In genomic region chr3:107065094-107065861, GRCh38 we compare ENCODE assay signal across 11 cellular contexts.
DNase-seq lines count a peak whose midpoint lies in the region; ATAC-seq, FAIRE-seq and TF ChIP-seq lines count a peak whose summit lies in the region.
"Had no signal": no experiment of that assay in that cellular context is flagged by ENCODE, and none has a peak within 500 bp of the region (broad histone marks: within the 10 kb centered on the region; RNA-seq: fewer than 3 reads in every experiment).

No MANE protein-coding gene starts in this region.

- peak; percentile 56 for DNase-seq in COLO829 (ENCODE audit: low spot score)
- DNase-seq in NCI-H2029 treated with DMSO at 0.1 percent for 48 hours (lab: John Stamatoyannopoulos, UW) = peak; percentile 29
- DNase-seq in astrocyte (ENCODE audit: low read depth) = no peak
- peak; percentile 12 for DNase-seq in myocyte (ENCODE audit: low read depth)
- no peak for DNase-seq in H54 (ENCODE audit: insufficient read length, low spot score)
- DNase-seq in right lobe of liver = no peak
- no peak for DNase-seq in DMS53 (lab: John Stamatoyannopoulos, UW)
- no peak for DNase-seq in type B pancreatic cell (ENCODE audit: extremely low spot score, unreplicated experiment)
- DNase-seq: activated effector memory CD4-positive, alpha-beta T cell treated with Interleukin-2 at 50 U/mL for 16 hours; esophagus squamous epithelium had no signal

- H3K9me3 Mint-ChIP-seq in astrocyte (ENCODE audit: unreplicated experiment) = no peaks in the 10 kb centered on the region
- H3K9me3 Mint-ChIP-seq in type B pancreatic cell = no peaks in the 10 kb centered on the region

- H3K27ac ChIP-seq in astrocyte (ENCODE audit: low read depth, low read length) = peak overlapping the region; percentile 68
- H3K27ac ChIP-seq in right lobe of liver = no peak overlapping the region
- H3K27ac ChIP-seq: esophagus squamous epithelium had no signal

- H3K4me1 ChIP-seq in astrocyte (ENCODE audit: insufficient read depth, low read length) = peaks cover 48% of the 10 kb centered on the region
- no peaks in the 10 kb centered on the region for H3K4me1 ChIP-seq in right lobe of liver

- peak overlapping the region; percentile 40 for H3K4me2 ChIP-seq in astrocyte (ENCODE audit: low read length)

- H3K36me3 Mint-ChIP-seq in astrocyte (ENCODE audit: low read depth, unreplicated experiment) = no peaks in the 10 kb centered on the region
- H3K36me3 Mint-ChIP-seq in type B pancreatic cell = no peaks in the 10 kb centered on the region
- H3K36me3 Mint-ChIP-seq: naive thymus-derived CD4-positive, alpha-beta T cell had no signal

- no peaks in the 10 kb centered on the region for H3K36me3 ChIP-seq in astrocyte (ENCODE audit: insufficient read depth, low read length)
- no peaks in the 10 kb centered on the region for H3K36me3 ChIP-seq in right lobe of liver
- H3K36me3 ChIP-seq: esophagus squamous epithelium had no signal

- H3K9me3 ChIP-seq in astrocyte (ENCODE audit: insufficient read depth, low read depth, low read length) = no peaks in the 10 kb centered on the region
- H3K9me3 ChIP-seq in right lobe of liver = no peaks in the 10 kb centered on the region
- H3K9me3 ChIP-seq: esophagus squamous epithelium had no signal

- WGBS in right lobe of liver (ENCODE audit: insufficient coverage, low coverage, low lambda C conversion rate, missing lambda C conversion rate) = 23% methylated on average over 13 of the region's 13 CpGs

- H3K9ac ChIP-seq in astrocyte (ENCODE audit: low read length) = peak overlapping the region; percentile 36

- no peaks in the 10 kb centered on the region for H3K27me3 ChIP-seq in astrocyte (ENCODE audit: insufficient read depth, low read length)
- no peaks in the 10 kb centered on the region for H3K27me3 ChIP-seq in right lobe of liver
- H3K27me3 ChIP-seq: esophagus squamous epithelium had no signal

- peak overlapping the region; percentile 76 for H2AFZ ChIP-seq in astrocyte (ENCODE audit: low read depth, low read length)

- H3K27ac Mint-ChIP-seq in astrocyte (ENCODE audit: unreplicated experiment) (peak overlapping the region; percentile 21), type B pancreatic cell (no peak overlapping the region)

- TF ChIP-seq CTCF in astrocyte (IDR thresholded peaks at IDR 0.05; ENCODE audit: insufficient read depth, low read depth, low read length) (no peak), right lobe of liver (IDR thresholded peaks at IDR 0.05) (no peak), type B pancreatic cell (conservative IDR thresholded peaks at IDR 0.05) (no peak)

- H3K4me1 Mint-ChIP-seq in astrocyte (ENCODE audit: low read depth, unreplicated experiment) (peaks cover 49% of the 10 kb centered on the region), type B pancreatic cell (ENCODE audit: unreplicated experiment) (peaks cover 34% of the 10 kb centered on the region)

- H3K27me3 Mint-ChIP-seq in astrocyte (ENCODE audit: low read depth, unreplicated experiment) (no peaks in the 10 kb centered on the region), type B pancreatic cell (no peaks in the 10 kb centered on the region)

- H4K20me1 ChIP-seq in astrocyte (ENCODE audit: insufficient read depth, low read length) = no peaks in the 10 kb centered on the region

- H3K4me3 Mint-ChIP-seq in astrocyte (ENCODE audit: unreplicated experiment) (no peak overlapping the region), type B pancreatic cell (no peak overlapping the region)

- ATAC-seq in right lobe of liver = no peak

- H3K4me3 ChIP-seq in astrocyte (ENCODE audit: insufficient read depth, low read depth, low read length) (no peak overlapping the region), right lobe of liver (no peak overlapping the region)
- H3K4me3 ChIP-seq: esophagus squamous epithelium had no signal

- no peaks in the 10 kb centered on the region for H3K79me2 ChIP-seq in astrocyte (ENCODE audit: insufficient read depth, low read length)

- intact Hi-C loops in right lobe of liver (cut with DNase I) = no loop called here

- TF ChIP-seq POLR2A in H54 (IDR thresholded peaks at IDR 0.05; ENCODE audit: low read depth, low read length) (no peak), right lobe of liver (IDR thresholded peaks at IDR 0.05) (no peak)

- FAIRE-seq in astrocyte (lab: Jason Lieb, UNC) = no peak
- FAIRE-seq in H54 (lab: Jason Lieb, UNC) = no peak

Comparison
In these comparisons a context has a peak if more than half of its experiments do, and no peak if none do; other contexts are left out.
1. DNase-seq: peak in COLO829 (single experiment), NCI-H2029 treated with DMSO at 0.1 percent for 48 hours (single experiment) and myocyte (single experiment); none in astrocyte (single experiment), H54 (single experiment), right lobe of liver (0 of 3), DMS53 (single experiment) and type B pancreatic cell (single experiment).